In genomic region chr3:11364181-11364580, GRCh38 we compare ENCODE assay signal across 2 cellular contexts.
TF ChIP-seq lines count a peak whose summit lies in the region.

No MANE protein-coding gene starts in this region.

TF ChIP-seq in SK-N-SH treated with all-trans-retinoic acid at 6 μM for 48 hours, 23 proteins besides CTCF, POLR2A, EP300 and RAD21:
- no peak for TF ChIP-seq ZFP3 (CRISPR knock-in tag; IDR thresholded peaks at IDR 0.05)
- no peak for TF ChIP-seq ZNF70 (CRISPR knock-in tag; IDR thresholded peaks at IDR 0.05)
- no peak for TF ChIP-seq CREB5 (CRISPR knock-in tag; IDR thresholded peaks at IDR 0.05; ENCODE audit: low read depth)
- TF ChIP-seq ESRRG (CRISPR knock-in tag; IDR thresholded peaks at IDR 0.05), result no peak
- TF ChIP-seq TOX (CRISPR knock-in tag; IDR thresholded peaks at IDR 0.05; ENCODE audit: borderline replicate concordance), result no peak
- TF ChIP-seq POU6F1 (CRISPR knock-in tag; IDR thresholded peaks at IDR 0.05; ENCODE audit: borderline replicate concordance, low read depth), result no peak
- TF ChIP-seq ARNTL (CRISPR knock-in tag; IDR thresholded peaks at IDR 0.05; ENCODE audit: borderline replicate concordance, low read depth), result no peak
- TF ChIP-seq ISL1 (CRISPR knock-in tag; IDR thresholded peaks at IDR 0.05), result no peak
- TF ChIP-seq GLIS3 (CRISPR knock-in tag; IDR thresholded peaks at IDR 0.05), result no peak
- TF ChIP-seq ZNF8 (CRISPR knock-in tag; IDR thresholded peaks at IDR 0.05), result no peak
- no peak for TF ChIP-seq ZC3H10 (CRISPR knock-in tag; IDR thresholded peaks at IDR 0.05)
- TF ChIP-seq TCF4 (CRISPR knock-in tag; IDR thresholded peaks at IDR 0.05; ENCODE audit: borderline replicate concordance), result no peak
- TF ChIP-seq PPARA (CRISPR knock-in tag; IDR thresholded peaks at IDR 0.05; ENCODE audit: borderline replicate concordance), result no peak
- TF ChIP-seq CSDC2 (CRISPR knock-in tag; IDR thresholded peaks at IDR 0.05), result no peak
- no peak for TF ChIP-seq BACH2 (CRISPR knock-in tag; IDR thresholded peaks at IDR 0.05; ENCODE audit: borderline replicate concordance)
- TF ChIP-seq TSHZ2 (CRISPR knock-in tag; IDR thresholded peaks at IDR 0.05), result no peak
- no peak for TF ChIP-seq ZNF565 (CRISPR knock-in tag; conservative IDR thresholded peaks at IDR 0.05; ENCODE audit: low read depth)

TF ChIP-seq in SK-N-SH, 30 proteins besides CTCF, POLR2A, EP300 and RAD21:
- no peak for TF ChIP-seq SIN3A (IDR thresholded peaks at IDR 0.05; ENCODE audit: borderline replicate concordance, low read depth, low read length)
- TF ChIP-seq TAF1 (IDR thresholded peaks at IDR 0.05; ENCODE audit: borderline replicate concordance, low read depth, low read length), result no peak
- TF ChIP-seq IRF3 (IDR thresholded peaks at IDR 0.05; ENCODE audit: low read depth, low read length), result no peak
- TF ChIP-seq FOXM1 (IDR thresholded peaks at IDR 0.05; ENCODE audit: low read depth), result no peak
- no peak for TF ChIP-seq MXI1 (IDR thresholded peaks at IDR 0.05; ENCODE audit: low read depth, low read length)
- no peak for TF ChIP-seq NRF1 (IDR thresholded peaks at IDR 0.05; ENCODE audit: low read depth, low read length)
- no peak for TF ChIP-seq RFX5 (IDR thresholded peaks at IDR 0.05; ENCODE audit: low read length)
- TF ChIP-seq SMC3 (IDR thresholded peaks at IDR 0.05; ENCODE audit: low read depth, low read length), result no peak
- TF ChIP-seq ELF1 (IDR thresholded peaks at IDR 0.05), result no peak
